1 cellular context compared by ENCODE assay signal in the genomic region with DNA sequence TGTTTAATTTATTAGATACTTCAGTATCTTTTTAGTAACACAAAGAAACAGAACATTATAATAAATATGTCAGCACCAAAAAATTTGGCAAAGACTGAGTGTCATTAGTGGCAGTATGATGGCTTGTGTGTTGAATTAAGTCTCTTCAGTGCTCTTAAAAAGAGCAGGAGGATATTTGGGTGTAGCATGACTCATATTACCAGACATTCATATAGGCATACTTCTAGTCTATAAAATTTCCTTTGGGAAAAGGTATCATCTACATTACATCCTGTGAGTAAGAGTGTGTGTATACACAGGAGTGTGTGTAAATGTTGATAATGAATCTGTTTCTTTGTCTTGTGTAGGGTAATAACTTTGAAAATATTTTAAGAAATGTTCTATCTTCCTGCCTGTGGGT.
TF ChIP-seq lines count a peak whose summit lies in the region.

No MANE protein-coding gene starts in this region.

TF ChIP-seq in IMR-90, 13 proteins besides CTCF, POLR2A, EP300 and RAD21:
- TF ChIP-seq, protein P1, sequence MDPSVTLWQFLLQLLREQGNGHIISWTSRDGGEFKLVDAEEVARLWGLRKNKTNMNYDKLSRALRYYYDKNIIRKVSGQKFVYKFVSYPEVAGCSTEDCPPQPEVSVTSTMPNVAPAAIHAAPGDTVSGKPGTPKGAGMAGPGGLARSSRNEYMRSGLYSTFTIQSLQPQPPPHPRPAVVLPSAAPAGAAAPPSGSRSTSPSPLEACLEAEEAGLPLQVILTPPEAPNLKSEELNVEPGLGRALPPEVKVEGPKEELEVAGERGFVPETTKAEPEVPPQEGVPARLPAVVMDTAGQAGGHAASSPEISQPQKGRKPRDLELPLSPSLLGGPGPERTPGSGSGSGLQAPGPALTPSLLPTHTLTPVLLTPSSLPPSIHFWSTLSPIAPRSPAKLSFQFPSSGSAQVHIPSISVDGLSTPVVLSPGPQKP (IDR thresholded peaks at IDR 0.05; ENCODE audit: borderline replicate concordance, low read depth, low read length), result no peak
- TF ChIP-seq FOS (IDR thresholded peaks at IDR 0.05; ENCODE audit: low read depth, low read length) (no peak), CEBPB (IDR thresholded peaks at IDR 0.05; ENCODE audit: low read depth, low read length) (no peak), CHD1 (IDR thresholded peaks at IDR 0.05; ENCODE audit: low read depth, low read length) (no peak), BHLHE40 (IDR thresholded peaks at IDR 0.05; ENCODE audit: low read depth, low read length) (no peak), RCOR1 (IDR thresholded peaks at IDR 0.05; ENCODE audit: insufficient replicate concordance, low read length) (no peak), MXI1 (IDR thresholded peaks at IDR 0.05; ENCODE audit: borderline replicate concordance, low read depth, low read length) (no peak), MAFK (IDR thresholded peaks at IDR 0.05; ENCODE audit: low read depth, low read length) (no peak), NFE2L2 (IDR thresholded peaks at IDR 0.05; ENCODE audit: low read depth, low read length) (no peak), SMC3 (IDR thresholded peaks at IDR 0.05; ENCODE audit: low read depth, low read length) (no peak), MAZ (IDR thresholded peaks at IDR 0.05; ENCODE audit: borderline replicate concordance, low read depth, low read length) (no peak), RFX5 (IDR thresholded peaks at IDR 0.05; ENCODE audit: low read depth, low read length) (no peak)
- TF ChIP-seq, protein P2, sequence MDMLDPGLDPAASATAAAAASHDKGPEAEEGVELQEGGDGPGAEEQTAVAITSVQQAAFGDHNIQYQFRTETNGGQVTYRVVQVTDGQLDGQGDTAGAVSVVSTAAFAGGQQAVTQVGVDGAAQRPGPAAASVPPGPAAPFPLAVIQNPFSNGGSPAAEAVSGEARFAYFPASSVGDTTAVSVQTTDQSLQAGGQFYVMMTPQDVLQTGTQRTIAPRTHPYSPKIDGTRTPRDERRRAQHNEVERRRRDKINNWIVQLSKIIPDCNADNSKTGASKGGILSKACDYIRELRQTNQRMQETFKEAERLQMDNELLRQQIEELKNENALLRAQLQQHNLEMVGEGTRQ (IDR thresholded peaks at IDR 0.05; ENCODE audit: low read depth, low read length), result no peak
TF ChIP-seq in IMR-90: peak in this region for 0.
